21 cellular contexts compared by ENCODE assay signal in the genomic region with DNA sequence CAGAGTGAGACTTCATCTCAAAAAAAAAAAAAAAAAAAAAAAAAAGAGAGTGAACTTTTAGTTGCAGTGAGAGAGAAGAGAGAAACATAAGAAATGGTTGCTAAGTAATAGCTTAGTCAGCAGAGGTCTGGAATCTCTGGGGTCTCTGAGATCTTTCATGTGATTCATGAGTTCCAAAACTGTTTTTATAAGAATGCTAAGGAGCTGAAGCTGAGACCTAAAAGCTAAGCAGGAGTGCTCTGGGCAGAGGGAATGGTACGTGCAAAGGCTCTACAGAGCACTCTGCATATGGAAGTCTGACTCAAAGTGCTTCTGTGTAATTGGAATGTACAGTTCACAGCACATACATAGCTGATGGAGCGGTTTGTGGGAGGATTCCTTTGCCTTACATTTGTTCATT.
DNase-seq lines count a peak whose midpoint lies in the region; ATAC-seq and TF ChIP-seq lines count a peak whose summit lies in the region.
"Had no signal": no experiment of that assay in that cellular context is flagged by ENCODE, and none has a peak within 500 bp of the region (broad histone marks: within the 10 kb centered on the region; RNA-seq: fewer than 3 reads in every experiment).

No MANE protein-coding gene starts in this region.

- DNase-seq in RPMI7951 (ENCODE audit: low read depth): peak; percentile 31
- DNase-seq in chondrocyte (ENCODE audit: low spot score): no peak
- peak; percentile 9 for DNase-seq in left kidney (ENCODE audit: low read depth, low spot score)
- peak; percentile 77 for DNase-seq in stromal cell of bone marrow (ENCODE audit: low read depth)
- DNase-seq in NCI-H446 (lab: John Stamatoyannopoulos, UW): no peak
- DNase-seq in nephron progenitor cell: no peak
- DNase-seq: activated T-cell treated with anti-CD3 and anti-CD28 coated beads, Interleukin-2, amount 50 U/mL, for 72 hours; dorsolateral prefrontal cortex; naive B cell; NCI-H1436 treated with DMSO at 0.1 percent for 48 hours; NCI-H526; stimulated activated CD4-positive, alpha-beta T cell treated with anti-CD3 and anti-CD28 coated beads, Interleukin-4, amount 100 ng/mL, for 1 hour; stimulated activated naive CD8-positive, alpha-beta T cell treated with anti-CD3 and anti-CD28 coated beads, Interleukin-15, amount 100 ng/mL, for 72 hours; SW 1271; transverse colon had no signal

- no peak overlapping the region for H3K4me3 Mint-ChIP-seq in chondrocyte (ENCODE audit: unreplicated experiment)
- H3K4me3 Mint-ChIP-seq in nephron progenitor cell: no peak overlapping the region
- H3K4me3 Mint-ChIP-seq: activated naive CD4-positive, alpha-beta T cell treated with anti-CD3 and anti-CD28 coated beads, Interleukin-2, amount 50 U/mL, for 24 hours; activated T-cell treated with anti-CD3 and anti-CD28 coated beads, Interleukin-2, amount 50 U/mL, for 72 hours; B cell; memory B cell; naive B cell; stimulated activated naive CD8-positive, alpha-beta T cell treated with anti-CD3 and anti-CD28 coated beads, Interleukin-15, amount 100 ng/mL, for 72 hours had no signal

- H3K27ac Mint-ChIP-seq in chondrocyte (ENCODE audit: unreplicated experiment) (peak overlapping the region; percentile 94), nephron progenitor cell (no peak overlapping the region)
- H3K27ac Mint-ChIP-seq: activated naive CD4-positive, alpha-beta T cell treated with anti-CD3 and anti-CD28 coated beads, Interleukin-2, amount 50 U/mL, for 24 hours; activated T-cell treated with anti-CD3 and anti-CD28 coated beads, Interleukin-2, amount 50 U/mL, for 72 hours; B cell; memory B cell; stimulated activated naive CD8-positive, alpha-beta T cell treated with anti-CD3 and anti-CD28 coated beads, Interleukin-15, amount 100 ng/mL, for 72 hours had no signal

- peaks cover 35% of the 10 kb centered on the region for H3K4me1 Mint-ChIP-seq in chondrocyte (ENCODE audit: low read depth)
- H3K4me1 Mint-ChIP-seq in nephron progenitor cell: peaks cover under 1% of the 10 kb centered on the region
- H3K4me1 Mint-ChIP-seq: activated naive CD4-positive, alpha-beta T cell treated with anti-CD3 and anti-CD28 coated beads, Interleukin-2, amount 50 U/mL, for 24 hours; B cell; memory B cell; naive B cell; stimulated activated naive CD8-positive, alpha-beta T cell treated with anti-CD3 and anti-CD28 coated beads, Interleukin-15, amount 100 ng/mL, for 72 hours had no signal

- no peak for TF ChIP-seq CTCF in chondrocyte (IDR thresholded peaks at IDR 0.05)
- TF ChIP-seq CTCF in nephron progenitor cell (IDR thresholded peaks at IDR 0.05): no peak

- ATAC-seq in HG02981 (IDR thresholded peaks at IDR 0.05; ENCODE audit: unreplicated experiment): no peak
- ATAC-seq: activated T-cell treated with anti-CD3 and anti-CD28 coated beads, Interleukin-2, amount 50 U/mL, for 72 hours; gastroesophageal sphincter; HCT116; stimulated activated naive CD8-positive, alpha-beta T cell treated with anti-CD3 and anti-CD28 coated beads, Interleukin-15, amount 100 ng/mL, for 72 hours had no signal

- H3K36me3 Mint-ChIP-seq in chondrocyte (ENCODE audit: low read depth): no peaks in the 10 kb centered on the region
- no peaks in the 10 kb centered on the region for H3K36me3 Mint-ChIP-seq in nephron progenitor cell (ENCODE audit: low read depth)
- H3K36me3 Mint-ChIP-seq: activated naive CD4-positive, alpha-beta T cell treated with anti-CD3 and anti-CD28 coated beads, Interleukin-2, amount 50 U/mL, for 24 hours; memory B cell had no signal

- H3K9me3 Mint-ChIP-seq in chondrocyte (ENCODE audit: low read depth) (no peaks in the 10 kb centered on the region), nephron progenitor cell (peaks cover 7% of the 10 kb centered on the region)
- H3K9me3 Mint-ChIP-seq: activated naive CD4-positive, alpha-beta T cell treated with anti-CD3 and anti-CD28 coated beads, Interleukin-2, amount 50 U/mL, for 24 hours; activated T-cell treated with anti-CD3 and anti-CD28 coated beads, Interleukin-2, amount 50 U/mL, for 72 hours had no signal

- H3K27me3 Mint-ChIP-seq in chondrocyte (ENCODE audit: low read depth) (no peaks in the 10 kb centered on the region), nephron progenitor cell (ENCODE audit: low read depth, poor library complexity) (peaks cover 3% of the 10 kb centered on the region)
- H3K27me3 Mint-ChIP-seq: activated naive CD4-positive, alpha-beta T cell treated with anti-CD3 and anti-CD28 coated beads, Interleukin-2, amount 50 U/mL, for 24 hours; stimulated activated naive CD8-positive, alpha-beta T cell treated with anti-CD3 and anti-CD28 coated beads, Interleukin-15, amount 100 ng/mL, for 72 hours had no signal

Comparison
In these comparisons a context has a peak if more than half of its experiments do, and no peak if none do; other contexts are left out.
1. DNase-seq: peak in RPMI7951 (single experiment), left kidney (single experiment) and stromal cell of bone marrow (single experiment); none in chondrocyte (single experiment), NCI-H446 (0 of 2) and nephron progenitor cell (single experiment).